ENCODE assay signal across 22 cellular contexts in the genomic region with DNA sequence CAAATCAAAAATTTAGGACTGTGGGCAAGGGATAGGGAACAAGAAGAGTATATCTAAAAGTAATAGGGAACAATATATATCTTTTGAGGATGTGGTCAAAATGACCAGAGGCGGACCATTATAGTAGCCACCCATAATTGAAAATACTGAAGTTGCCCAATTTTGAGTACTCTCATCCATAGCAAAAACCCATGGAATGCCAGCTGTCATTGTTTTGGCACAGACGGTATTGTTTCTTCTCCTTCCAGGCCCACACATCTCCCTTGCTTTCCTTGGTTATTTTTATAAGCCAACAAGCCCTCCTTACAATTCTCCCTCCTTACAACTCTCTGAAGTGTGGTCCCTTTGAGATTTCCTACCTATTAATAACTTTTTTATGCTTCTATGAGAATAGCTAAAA.
"Had no signal": no experiment of that assay in that cellular context is flagged by ENCODE, and none has a peak within 500 bp of the region (broad histone marks: within the 10 kb centered on the region; RNA-seq: fewer than 3 reads in every experiment).

No MANE protein-coding gene starts in this region.

- H3K27me3 ChIP-seq: colonic mucosa, esophagus squamous epithelium, gastrocnemius medialis, heart right ventricle, left lung had no signal

- H3K4me1 ChIP-seq: colonic mucosa, esophagus squamous epithelium, gastrocnemius medialis, heart right ventricle, left lung, lower lobe of right lung had no signal

- DNase-seq: colonic mucosa; cortex of kidney; effector CD8-positive, alpha-beta T cell; effector memory CD8-positive, alpha-beta T cell; endodermal cell; erythroblast; esophagus squamous epithelium; foreskin fibroblast; foreskin melanocyte; gastrocnemius medialis; glutamatergic neuron; head of caudate nucleus; heart right ventricle; hippocampal formation; left cardiac atrium; left lung; left ventricle myocardium superior; lower lobe of right lung; mesenchymal stem cell; mucosa of descending colon; naive B cell had no signal

- H3K9me3 ChIP-seq: colonic mucosa, esophagus squamous epithelium, gastrocnemius medialis, lower lobe of right lung, mucosa of descending colon had no signal

- H3K4me3 ChIP-seq: colonic mucosa, esophagus squamous epithelium, gastrocnemius medialis, heart right ventricle, left lung, lower lobe of right lung, mucosa of descending colon had no signal

- H3K36me3 ChIP-seq: colonic mucosa, esophagus squamous epithelium, gastrocnemius medialis, heart right ventricle, left lung, lower lobe of right lung had no signal

- H3K27ac ChIP-seq: colonic mucosa, epithelial cell of prostate, esophagus squamous epithelium, gastrocnemius medialis, heart right ventricle, left lung, lower lobe of right lung had no signal
